Comparison of ENCODE assay signal across 9 cellular contexts in genomic region chr17:31486351-31487062, GRCh38.
DNase-seq lines count a peak whose midpoint lies in the region; ATAC-seq, FAIRE-seq and TF ChIP-seq lines count a peak whose summit lies in the region.
"Had no signal": no experiment of that assay in that cellular context is flagged by ENCODE, and none has a peak within 500 bp of the region (broad histone marks: within the 10 kb centered on the region; RNA-seq: fewer than 3 reads in every experiment).

No MANE protein-coding gene starts in this region.

- no peak overlapping the region for H3K4me3 ChIP-seq in K562
- no peak overlapping the region for H3K4me3 ChIP-seq in lower lobe of right lung

- H3K27ac ChIP-seq in K562 (ENCODE audit: extremely low read depth, low read depth, low read length), result no peak overlapping the region
- H3K27ac ChIP-seq in lower lobe of right lung, result no peak overlapping the region

- BruUV-seq in K562 (replicated peaks; lab: Mats Ljungman, UMichigan), result no TSS peak

- 0 out of 2 replicates have a peak, but pooled peaks cover 6% of the 10 kb centered on the region for H4K20me1 ChIP-seq in K562 (replicated peaks; ENCODE audit: control insufficient read depth, insufficient read depth, low read length)

- CTCF ChIA-PET in K562 (lab: Yijun Ruan, JAX; ENCODE audit: low intra/inter-chr PET ratio), result no interaction called here

- peaks cover 5% of the 10 kb centered on the region for H3K9me1 ChIP-seq in K562 (ENCODE audit: control insufficient read depth, insufficient read depth, low read length)

- DNase-seq in Right ventricle myocardium inferior (ENCODE audit: missing footprints) (no peak), cardiac septum (ENCODE audit: low spot score) (no peak), K562 (ENCODE audit: extremely low read depth in 1 of 4, low spot score in 3 of 4) (no peak), lower lobe of right lung (peak; percentile 61), hippocampal formation (lab: John Stamatoyannopoulos, UW) (no peak), ACHN (no peak), COLO829 (ENCODE audit: low spot score) (no peak), NCI-H1105 (lab: John Stamatoyannopoulos, UW) (no peak)

- no peak overlapping the region for H3K4me2 ChIP-seq in K562 (ENCODE audit: insufficient read depth, low read length)

- no peak for TF ChIP-seq CTCF in K562 (IDR thresholded peaks at IDR 0.05 in 2 of 3, conservative IDR thresholded peaks at IDR 0.05 in 1 of 3; ENCODE audit: insufficient read depth in 2 of 3, low read depth in 1 of 3, low read length in 3 of 3)
- TF ChIP-seq CTCF in lower lobe of right lung (IDR thresholded peaks at IDR 0.05), result no peak

- H3K4me1 ChIP-seq in K562 (replicated peaks in 1 of 2; ENCODE audit: control insufficient read depth in 2 of 2, insufficient read depth in 2 of 2, low read length in 2 of 2) (peaks cover 37 to 43% of the 10 kb centered on the region in 2 experiments), lower lobe of right lung (peaks cover 43% of the 10 kb centered on the region)

- no peaks in the 10 kb centered on the region; the same call in 2 of the 3 replicates for H3K36me3 ChIP-seq in K562 (ENCODE audit: control insufficient read depth, insufficient read depth, low read length)
- no peaks in the 10 kb centered on the region for H3K36me3 ChIP-seq in lower lobe of right lung

- ATAC-seq in Right ventricle myocardium inferior (peak; percentile 51), K562 (no peak), lower lobe of right lung (peak in 1 of 2 donors; percentile 7)

- in situ Hi-C loops in K562 (cut with MboI), result no loop called here
- in situ Hi-C loops in ACHN (cut with HindIII; ENCODE audit: low pct_ligation_motif_present, low pct_unique_long_range_greater_than_20kb, low sequenced_read_pairs), result no loop called here

- peaks cover 13% of the 10 kb centered on the region for H3K79me2 ChIP-seq in K562 (ENCODE audit: control insufficient read depth, insufficient read depth, low read length)

- no peak overlapping the region for H3K9ac ChIP-seq in K562 (ENCODE audit: insufficient read depth in 1 of 2, low read depth in 2 of 2, low read length in 2 of 2)

- POLR2A ChIA-PET in K562 (lab: Yijun Ruan, JAX), result interaction anchor here (3.1 kb wide), 1 partner anchor 13 kb away, joined by 18 read pairs; no protein-coding TSS in a partner anchor

- no peak for FAIRE-seq in K562 (lab: Jason Lieb, UNC)
- FAIRE-seq: colon had no signal

- intact Hi-C loops in Right ventricle myocardium inferior (cut with DNase I), result no loop called here
- intact Hi-C loops in cardiac septum (cut with DNase I), result loop anchor here (5.0 kb wide), 1 partner anchor 34 kb away; no protein-coding TSS in a partner anchor
- intact Hi-C loops in K562 (cut with micrococcal nuclease), result no loop called here
- intact Hi-C loops in lower lobe of right lung (cut with DNase I), result no loop called here

- H3K27me3 ChIP-seq in K562 (ENCODE audit: control insufficient read depth in 2 of 2, insufficient read depth in 2 of 2, low read length in 2 of 2) (no peaks in the 10 kb centered on the region), lower lobe of right lung (ENCODE audit: low read depth) (peaks cover 11% of the 10 kb centered on the region)

- WGBS in K562 (ENCODE audit: insufficient coverage, low coverage, missing lambda C conversion rate), result 86% methylated on average over 9 of the region's 9 CpGs

- no peak overlapping the region for H2AFZ ChIP-seq in K562 (ENCODE audit: low read depth, low read length)

- no peak for TF ChIP-seq EP300 in K562 (IDR thresholded peaks at IDR 0.05; ENCODE audit: low read length)

- TF ChIP-seq RAD21 in K562 (CRISPR knock-in tag; conservative IDR thresholded peaks at IDR 0.05 in 1 of 2, IDR thresholded peaks at IDR 0.05 in 1 of 2), result no peak

- TF ChIP-seq POLR2A in K562 (conservative IDR thresholded peaks at IDR 0.05), result no peak

- H3K9me3 ChIP-seq in K562 (replicated peaks; ENCODE audit: control insufficient read depth, insufficient read depth, low read depth, low read length), result no peaks in the 10 kb centered on the region
- no peaks in the 10 kb centered on the region for H3K9me3 ChIP-seq in lower lobe of right lung

TF ChIP-seq in K562, 482 proteins besides CTCF, POLR2A, EP300 and RAD21:
- no peak for TF ChIP-seq CHD4 (IDR thresholded peaks at IDR 0.05; ENCODE audit: insufficient read depth, insufficient replicate concordance, low read depth, low read length, poor library complexity, severe bottlenecking)
- no peak for TF ChIP-seq ZNF133 (CRISPR knock-in tag; IDR thresholded peaks at IDR 0.05)
- no peak for TF ChIP-seq DEAF1 (CRISPR knock-in tag; IDR thresholded peaks at IDR 0.05)
- no peak for TF ChIP-seq MCM7 (IDR thresholded peaks at IDR 0.05)
- peak; percentile 5 for TF ChIP-seq RBM25 (IDR thresholded peaks at IDR 0.05; ENCODE audit: low read depth, low read length, severe bottlenecking)
- peak; percentile 29; the same call in 1 of the 2 replicates for TF ChIP-seq ZNF121 (CRISPR knock-in tag; conservative IDR thresholded peaks at IDR 0.05)
TF ChIP-seq in K562: peak in this region for 2.
